In the genomic region with DNA sequence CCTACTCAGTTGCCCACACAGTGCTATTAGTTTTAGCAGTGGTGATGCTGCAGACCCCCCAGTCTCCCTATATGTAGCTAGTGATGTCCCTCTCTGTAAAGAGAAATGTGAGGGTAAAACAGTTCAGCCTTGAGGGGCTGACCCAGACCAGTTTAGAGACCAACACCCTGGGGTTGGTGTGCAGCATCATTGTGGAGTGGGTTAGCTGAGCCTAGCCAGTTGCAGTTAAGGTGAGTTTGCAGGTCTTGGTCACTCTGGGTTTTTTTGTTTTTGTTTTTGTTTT, we compare ENCODE assay signal across 8 cellular contexts. TPM values are rescaled to one million over a fixed set of nuclear protein-coding genes. Genes with fewer than 3 reads are reported as not detected.
DNase-seq lines count a peak whose midpoint lies in the region; ATAC-seq and TF ChIP-seq lines count a peak whose summit lies in the region.

No MANE protein-coding gene starts in this region.

- peaks cover 100% of the 10 kb centered on the region for H3K36me3 Mint-ChIP-seq in Calu3 (ENCODE audit: insufficient read depth, unreplicated experiment)

- peak overlapping the region; percentile 17 for H3K4ac ChIP-seq in trophoblast cell (ENCODE audit: low read depth, low read length)

- TF ChIP-seq POLR2A in esophagus muscularis mucosa (IDR thresholded peaks at IDR 0.05; ENCODE audit: low read depth), result no peak

- H3K27me3 ChIP-seq in Panc1 (ENCODE audit: control insufficient read depth, insufficient read depth, low read length) (no peaks in the 10 kb centered on the region), esophagus muscularis mucosa (no peaks in the 10 kb centered on the region), trophoblast cell (ENCODE audit: insufficient read depth, low read length) (no peaks in the 10 kb centered on the region)

- peak overlapping the region; percentile 100 for H3K27ac Mint-ChIP-seq in Calu3 (ENCODE audit: unreplicated experiment)

- POLR2A ChIA-PET in Panc1 (lab: Charles Lee), result interaction anchor here (0.6 to 1.6 kb wide), 3 partner anchors 16 to 36 kb away, joined by 4 to 6 read pairs (median 5); no protein-coding TSS in a partner anchor

- peak overlapping the region; percentile 78 for H4K12ac ChIP-seq in trophoblast cell (ENCODE audit: low read depth, low read length)

- H3K9me3 ChIP-seq in Panc1 (ENCODE audit: control insufficient read depth, insufficient read depth, low read depth, low read length) (no peaks in the 10 kb centered on the region), esophagus muscularis mucosa (no peaks in the 10 kb centered on the region), trophoblast cell (ENCODE audit: insufficient read depth, low read depth, low read length) (no peaks in the 10 kb centered on the region)

- H3K4me1 ChIP-seq in Panc1 (ENCODE audit: control insufficient read depth, insufficient read depth, low read length) (peaks cover 53% of the 10 kb centered on the region), esophagus muscularis mucosa (peaks cover 53 to 75% (median 68%) of the 10 kb centered on the region in 4 donors), trophoblast cell (ENCODE audit: control insufficient read depth in 1 of 2, insufficient read depth in 2 of 2, low read length in 2 of 2) (peaks cover 3 to 12% of the 10 kb centered on the region in 2 experiments)

- ATAC-seq in Panc1 (peak; percentile 0), GM18511 (IDR thresholded peaks at IDR 0.05; ENCODE audit: unreplicated experiment) (no peak)

- DNase-seq in Calu3 (no peak), Panc1 (ENCODE audit: low read depth, low spot score) (no peak), esophagus muscularis mucosa (ENCODE audit: extremely low spot score) (no peak), trophoblast cell (no peak), T-helper 9 cell (no peak)
- DNase-seq in activated CD4-positive, alpha-beta T cell treated with anti-CD3 and anti-CD28 coated beads for 48 hours, result no peak
- DNase-seq in stimulated activated CD4-positive, alpha-beta T cell treated with anti-CD3 and anti-CD28 coated beads, Interleukin-2, amount 100 ng/mL, for 48 hours, result no peak

- H2BK120ac ChIP-seq in trophoblast cell (ENCODE audit: insufficient read depth, low read length, poor library complexity), result peak overlapping the region; percentile 14

- H4K8ac ChIP-seq in trophoblast cell (ENCODE audit: low read depth, low read length), result peak overlapping the region; percentile 96

- H3K4me3 Mint-ChIP-seq in Calu3 (ENCODE audit: low read depth, unreplicated experiment), result peak overlapping the region; percentile 94

- H3K4me1 Mint-ChIP-seq in Calu3 (ENCODE audit: low read depth, unreplicated experiment), result peaks cover 65% of the 10 kb centered on the region

- in situ Hi-C loops in Panc1 (cut with HindIII; ENCODE audit: low pct_unique_long_range_greater_than_20kb, low sequenced_read_pairs), result no loop called here

- peak overlapping the region; percentile 28 for H2BK5ac ChIP-seq in trophoblast cell (ENCODE audit: low read depth, low read length, poor library complexity)

- H4K91ac ChIP-seq in trophoblast cell (ENCODE audit: low read depth, low read length), result peak overlapping the region; percentile 41

- H3K79me1 ChIP-seq in trophoblast cell (ENCODE audit: low read length), result peaks cover 15% of the 10 kb centered on the region

- BruUV-seq in Calu3 (replicated peaks; lab: Mats Ljungman, UMichigan) (no TSS peak), Panc1 (replicated peaks; lab: Mats Ljungman, UMichigan) (no TSS peak)

- H3K9ac ChIP-seq in trophoblast cell (ENCODE audit: low read length), result peak overlapping the region; percentile 84

- H2AFZ ChIP-seq in trophoblast cell (ENCODE audit: insufficient read depth, low read length, poor library complexity), result no peak overlapping the region

- H3K27me3 Mint-ChIP-seq in Calu3 (ENCODE audit: unreplicated experiment), result peaks cover 10% of the 10 kb centered on the region

- peak overlapping the region; percentile 89 for H3K14ac ChIP-seq in trophoblast cell (ENCODE audit: low read length)

- H3K23ac ChIP-seq in trophoblast cell (ENCODE audit: low read length), result no peak overlapping the region

- H3K36me3 ChIP-seq in Panc1 (ENCODE audit: control insufficient read depth, insufficient read depth, low read length) (peaks cover 24% of the 10 kb centered on the region), esophagus muscularis mucosa (peaks cover 18 to 66% (median 59%) of the 10 kb centered on the region in 4 donors), trophoblast cell (ENCODE audit: control insufficient read depth in 1 of 2, insufficient read depth in 2 of 2, low read length in 2 of 2) (peaks cover 48 to 57% of the 10 kb centered on the region in 2 experiments)

- peaks cover 15% of the 10 kb centered on the region for H3K79me2 ChIP-seq in trophoblast cell (ENCODE audit: control insufficient read depth, insufficient read depth, low read length, poor library complexity)

- no peak overlapping the region for H2BK12ac ChIP-seq in trophoblast cell (ENCODE audit: low read length)

- intact Hi-C loops in Calu3 (cut with micrococcal nuclease; ENCODE audit: unreplicated experiment), result no loop called here
- intact Hi-C loops in Panc1 (cut with micrococcal nuclease; ENCODE audit: unreplicated experiment), result no loop called here
- intact Hi-C loops in esophagus muscularis mucosa (cut with DNase I), result no loop called here

- H3K9me3 Mint-ChIP-seq in Calu3 (ENCODE audit: low read depth, unreplicated experiment), result no peaks in the 10 kb centered on the region

- H3K4me2 ChIP-seq in trophoblast cell (ENCODE audit: low read length), result peak overlapping the region; percentile 62

- no peak for TF ChIP-seq EP300 in esophagus muscularis mucosa (IDR thresholded peaks at IDR 0.05)

- H2AK5ac ChIP-seq in trophoblast cell (ENCODE audit: low read length), result peak overlapping the region; percentile 36

- CTCF ChIA-PET in Calu3 (lab: Charles Lee), result interaction anchor here (1.0 to 2.2 kb wide), 6 partner anchors 13 to 149 kb away, joined by 3 to 14 read pairs (median 7); partner anchors contain the start of genes PFDN6 and WDR46
- CTCF ChIA-PET in Panc1 (lab: Charles Lee), result interaction anchor here (0.6 to 2.0 kb wide), 2 partner anchors 23 to 69 kb away, joined by 5 to 9 read pairs; partner anchors contain the start of gene RGL2

- peak overlapping the region; percentile 97 for H3K4me3 ChIP-seq in Panc1 (ENCODE audit: low read depth in 2 of 2, low read length in 2 of 2)
- H3K4me3 ChIP-seq in esophagus muscularis mucosa, result peak overlapping the region; percentile 73 to 79 (median 78)
- peak overlapping the region; percentile 84 for H3K4me3 ChIP-seq in trophoblast cell (ENCODE audit: low read depth, low read length)

- H3K27ac ChIP-seq in Panc1 (ENCODE audit: low read length) (peak overlapping the region; percentile 100), esophagus muscularis mucosa (replicated peaks in 1 of 4) (peak overlapping the region; percentile 83 to 93 (median 90)), trophoblast cell (ENCODE audit: low read depth, low read length) (peak overlapping the region; percentile 97)

- no peak overlapping the region for H3K18ac ChIP-seq in trophoblast cell (ENCODE audit: low read length)

- TF ChIP-seq CTCF in Calu3 (IDR thresholded peaks at IDR 0.05; ENCODE audit: unreplicated experiment) (no peak), Panc1 (IDR thresholded peaks at IDR 0.05) (no peak), esophagus muscularis mucosa (IDR thresholded peaks at IDR 0.05) (no peak)

RNA-seq across cellular contexts. Expression of gene B3GALT4, which starts 0.4 kb away (rescaled TPM):
- total RNA-seq in Calu3 (2022) (18.2 and 21.6 TPM in 2 replicates), Panc1 (2021; ENCODE audit: unreplicated experiment) (6.0 TPM), esophagus muscularis mucosa (10 to 100 TPM; 13.1 to 26.8 (median 24.2) TPM)
- polyA plus RNA-seq in Panc1 (2012; ENCODE audit: insufficient read length), result 6.4 TPM
- 4.4 TPM in 2 replicates for polyA plus RNA-seq in trophoblast cell (2013)

RNA-seq across cellular contexts. Expression of gene RPS18, which starts 4.6 kb away (rescaled TPM):
- 2,667 and 2,688 TPM in 2 replicates for total RNA-seq in Calu3 (2022)
- 1,987 TPM for total RNA-seq in Panc1 (2021; ENCODE audit: unreplicated experiment)
- 3,030 TPM for polyA plus RNA-seq in Panc1 (2012; ENCODE audit: insufficient read length)
- 1,000 to 10,000 TPM; 1,642 to 3,082 (median 2,562) TPM for total RNA-seq in esophagus muscularis mucosa
- 5,560 and 5,594 TPM in 2 replicates for polyA plus RNA-seq in trophoblast cell (2013)

RNA-seq across cellular contexts. Expression of gene VPS52, which starts 4.8 kb away (rescaled TPM):
- total RNA-seq in Calu3 (2022) (99.7 and 104 TPM in 2 replicates), Panc1 (2021; ENCODE audit: unreplicated experiment) (77.7 TPM), esophagus muscularis mucosa (10 to 100 TPM; 22.5 to 34.9 (median 31.8) TPM)
- 68.6 TPM for polyA plus RNA-seq in Panc1 (2012; ENCODE audit: insufficient read length)
- polyA plus RNA-seq in trophoblast cell (2013), result 38.7 and 41.6 TPM in 2 replicates

RNA-seq across cellular contexts. Expression of gene WDR46, which starts 12.5 kb away (rescaled TPM):
- 124 and 125 TPM in 2 replicates for total RNA-seq in Calu3 (2022)
- 80.6 TPM for total RNA-seq in Panc1 (2021; ENCODE audit: unreplicated experiment)
- polyA plus RNA-seq in Panc1 (2012; ENCODE audit: insufficient read length), result 80.7 TPM
- 10 to 100 TPM; 30.5 to 42.6 (median 35.7) TPM for total RNA-seq in esophagus muscularis mucosa
- 60.7 and 63.5 TPM in 2 replicates for polyA plus RNA-seq in trophoblast cell (2013)

RNA-seq across cellular contexts. Expression of gene PFDN6, which starts 12.9 kb away (rescaled TPM):
- total RNA-seq in Calu3 (2022) (141 and 168 TPM in 2 replicates), Panc1 (2021; ENCODE audit: unreplicated experiment) (101 TPM), esophagus muscularis mucosa (10 to 100 TPM; 29.1 to 54.2 (median 43.7) TPM)
- polyA plus RNA-seq in Panc1 (2012; ENCODE audit: insufficient read length), result 127 TPM
- 67.7 and 69.0 TPM in 2 replicates for polyA plus RNA-seq in trophoblast cell (2013)
